In the genomic region with DNA sequence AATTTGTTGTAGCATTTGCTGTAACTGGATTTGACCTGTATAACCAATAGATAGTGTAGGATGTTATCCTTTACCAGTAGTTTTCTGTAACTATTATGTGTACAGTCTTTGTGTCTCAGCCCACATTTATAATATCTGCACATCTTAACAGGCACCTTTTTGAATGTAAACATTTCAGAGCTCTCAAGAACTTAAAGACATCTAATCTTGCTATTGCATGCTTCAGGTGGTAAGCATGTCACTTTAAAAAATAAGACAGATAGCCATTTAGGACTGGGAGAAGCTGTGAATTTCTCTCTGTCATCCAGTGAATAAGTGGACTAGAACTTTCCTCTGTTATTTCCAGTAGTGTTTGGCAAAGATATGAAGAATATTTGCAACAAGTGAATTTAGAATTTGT, we compare ENCODE assay signal across 12 cellular contexts. TPM values are rescaled to one million over a fixed set of nuclear protein-coding genes. Genes with fewer than 3 reads are reported as not detected.
"Had no signal": no experiment of that assay in that cellular context is flagged by ENCODE, and none has a peak within 500 bp of the region (broad histone marks: within the 10 kb centered on the region; RNA-seq: fewer than 3 reads in every experiment).

No MANE protein-coding gene starts in this region.

- H3K27ac ChIP-seq: GM23248 had no signal

- H3K4me1 ChIP-seq: HAP-1 had no signal

- DNase-seq: GM23248, GOT3, H7, H9, HCEC 1CT, HFFc6 had no signal

- H3K4me2 ChIP-seq: GM23338 had no signal

- H2AFZ ChIP-seq: GM23248, GM23338 had no signal

- H3K36me3 ChIP-seq: HAP-1 had no signal

- FAIRE-seq: H1, H54 had no signal

- H3K9ac ChIP-seq: GM23248 had no signal

- H3K9me3 ChIP-seq: HAP-1 had no signal

- ATAC-seq: GM23338, HCT116 had no signal

- H3K4me3 ChIP-seq: GM23248, GM23338, HAP-1 had no signal

RNA-seq across cellular contexts. Expression of a gene that starts 22.6 kb away (rescaled TPM):
- total RNA-seq: GM23248, H4, H7, HFFc6 had no signal
- polyA plus RNA-seq: GM23248, GM23338 had no signal
